Comparison of ENCODE assay signal across 20 cellular contexts in genomic region chr5:74990194-74990593, GRCh38.
"Had no signal": no experiment of that assay in that cellular context is flagged by ENCODE, and none has a peak within 500 bp of the region (broad histone marks: within the 10 kb centered on the region; RNA-seq: fewer than 3 reads in every experiment).

No MANE protein-coding gene starts in this region.

- DNase-seq: dermis blood vessel endothelial cell; dorsolateral prefrontal cortex; effector CD4-positive, alpha-beta T cell; effector memory CD4-positive, alpha-beta T cell; esophagus squamous epithelium; foreskin fibroblast; foreskin melanocyte; gastrocnemius medialis; glutamatergic neuron; head of caudate nucleus; heart right ventricle; hippocampal formation; left cardiac atrium; left lung; left ventricle myocardium superior; lower lobe of right lung; mesendoderm; midbrain; naive thymus-derived CD4-positive, alpha-beta T cell had no signal

- H3K27me3 ChIP-seq: dorsolateral prefrontal cortex, esophagus squamous epithelium, gastrocnemius medialis, left lung had no signal

- H3K36me3 ChIP-seq: esophagus squamous epithelium, gastrocnemius medialis, heart right ventricle, left lung, lower lobe of right lung had no signal

- H3K4me1 ChIP-seq: esophagus squamous epithelium, gastrocnemius medialis, heart right ventricle, left lung, lower lobe of right lung had no signal

- H3K9me3 ChIP-seq: esophagus squamous epithelium, gastrocnemius medialis, lower lobe of right lung had no signal

- H3K4me3 ChIP-seq: coronary artery, dorsolateral prefrontal cortex, esophagus squamous epithelium, gastrocnemius medialis, heart right ventricle, left lung, lower lobe of right lung had no signal

- H3K27ac ChIP-seq: coronary artery, dorsolateral prefrontal cortex, esophagus squamous epithelium, gastrocnemius medialis, heart right ventricle, left lung, lower lobe of right lung had no signal
